ENCODE assay signal across 22 cellular contexts in genomic region chr3:79928687-79929408, GRCh38.
"Had no signal": no experiment of that assay in that cellular context is flagged by ENCODE, and none has a peak within 500 bp of the region (broad histone marks: within the 10 kb centered on the region; RNA-seq: fewer than 3 reads in every experiment).

No MANE protein-coding gene starts in this region.

- H3K4me1 Mint-ChIP-seq: nephron; stimulated activated naive B cell treated with anti-CD40 and anti-IgM and Interleukin-4, amounts not matched to agents 10 μg/mL and 1 μg/mL and 100 μg/mL, for 72 hours; stimulated activated naive CD8-positive, alpha-beta T cell treated with anti-CD3 and anti-CD28 coated beads, Interleukin-15, amount 100 ng/mL, for 72 hours had no signal

- H3K4me3 Mint-ChIP-seq: dendritic cell treated with granulocyte-macrophage colony-stimulating factor and Interleukin-4, amounts not matched to agents 40 ng/mL and 50 ng/mL, for 4 days; nephron; stimulated activated naive B cell treated with anti-CD40 and anti-IgM and Interleukin-4, amounts not matched to agents 10 μg/mL and 1 μg/mL and 100 μg/mL, for 72 hours; stimulated activated naive CD8-positive, alpha-beta T cell treated with anti-CD3 and anti-CD28 coated beads, Interleukin-15, amount 100 ng/mL, for 72 hours had no signal

- H3K27me3 Mint-ChIP-seq: dendritic cell treated with granulocyte-macrophage colony-stimulating factor and Interleukin-4, amounts not matched to agents 40 ng/mL and 50 ng/mL, for 4 days; stimulated activated naive B cell treated with anti-CD40 and anti-IgM and Interleukin-4, amounts not matched to agents 10 μg/mL and 1 μg/mL and 100 μg/mL, for 72 hours; stimulated activated naive CD8-positive, alpha-beta T cell treated with anti-CD3 and anti-CD28 coated beads, Interleukin-15, amount 100 ng/mL, for 72 hours had no signal

- DNase-seq: esophagus squamous epithelium; foreskin fibroblast; glutamatergic neuron; left cardiac atrium; left ventricle myocardium superior; mesenchymal stem cell; midbrain; psoas muscle; retina; right lobe of liver; spleen; stimulated activated CD4-positive, alpha-beta T cell treated with anti-CD3 and anti-CD28 coated beads, Interleukin-15, amount 100 ng/mL, for 24 hours; stimulated activated CD4-positive, alpha-beta T cell treated with anti-CD3 and anti-CD28 coated beads, Interleukin-1b, Interleukin-23, amount 100 ng/mL, for 48 hours; stimulated activated CD4-positive, alpha-beta T cell treated with anti-CD3 and anti-CD28 coated beads, Interleukin-4, amount 100 ng/mL, for 24 hours; stimulated activated naive B cell treated with anti-CD40 and anti-IgM and Interleukin-4, amounts not matched to agents 10 μg/mL and 1 μg/mL and 100 μg/mL, for 72 hours; stimulated activated naive CD8-positive, alpha-beta T cell treated with anti-CD3 and anti-CD28 coated beads, Interleukin-15, amount 100 ng/mL, for 72 hours; testis had no signal

- H3K27ac ChIP-seq: esophagus squamous epithelium, gastroesophageal sphincter, parathyroid adenoma, psoas muscle, right lobe of liver, spleen, testis, tibial nerve had no signal

- ATAC-seq: gastroesophageal sphincter; left cardiac atrium; left ventricle myocardium superior; psoas muscle; stimulated activated naive CD8-positive, alpha-beta T cell treated with anti-CD3 and anti-CD28 coated beads, Interleukin-15, amount 100 ng/mL, for 72 hours had no signal

- H3K9me3 Mint-ChIP-seq: nephron; stimulated activated naive CD8-positive, alpha-beta T cell treated with anti-CD3 and anti-CD28 coated beads, Interleukin-15, amount 100 ng/mL, for 72 hours had no signal

- H3K27ac Mint-ChIP-seq: dendritic cell treated with granulocyte-macrophage colony-stimulating factor and Interleukin-4, amounts not matched to agents 40 ng/mL and 50 ng/mL, for 4 days; nephron; stimulated activated naive B cell treated with anti-CD40 and anti-IgM and Interleukin-4, amounts not matched to agents 10 μg/mL and 1 μg/mL and 100 μg/mL, for 72 hours; stimulated activated naive CD8-positive, alpha-beta T cell treated with anti-CD3 and anti-CD28 coated beads, Interleukin-15, amount 100 ng/mL, for 72 hours had no signal
